In genomic region chr13:95623141-95623540, GRCh38 we compare ENCODE assay signal across 22 cellular contexts. TPM values are rescaled to one million over a fixed set of nuclear protein-coding genes. Genes with fewer than 3 reads are reported as not detected.
"Had no signal": no experiment of that assay in that cellular context is flagged by ENCODE, and none has a peak within 500 bp of the region (broad histone marks: within the 10 kb centered on the region; RNA-seq: fewer than 3 reads in every experiment).

No MANE protein-coding gene starts in this region.

- H3K9me3 Mint-ChIP-seq: endodermal cell; stimulated activated naive B cell treated with anti-CD40 and anti-IgM and Interleukin-4, amounts not matched to agents 10 μg/mL and 1 μg/mL and 100 μg/mL, for 72 hours; stimulated activated naive CD8-positive, alpha-beta T cell treated with anti-CD3 and anti-CD28 coated beads, Interleukin-15, Interleukin-2, amounts not matched to agents 100 ng/mL and 50 ng/mL, for 24 hours had no signal

- H3K4me3 Mint-ChIP-seq: dendritic cell treated with granulocyte-macrophage colony-stimulating factor and Interleukin-4, amounts not matched to agents 40 ng/mL and 50 ng/mL, for 4 days; endodermal cell; naive thymus-derived CD4-positive, alpha-beta T cell; nephron; stimulated activated naive B cell treated with anti-CD40 and anti-IgM and Interleukin-4, amounts not matched to agents 10 μg/mL and 1 μg/mL and 100 μg/mL, for 72 hours; stimulated activated naive CD8-positive, alpha-beta T cell treated with anti-CD3 and anti-CD28 coated beads, Interleukin-15, Interleukin-2, amounts not matched to agents 100 ng/mL and 50 ng/mL, for 24 hours had no signal

- H3K4me1 Mint-ChIP-seq: nephron; stimulated activated naive B cell treated with anti-CD40 and anti-IgM and Interleukin-4, amounts not matched to agents 10 μg/mL and 1 μg/mL and 100 μg/mL, for 72 hours had no signal

- H3K36me3 Mint-ChIP-seq: naive thymus-derived CD4-positive, alpha-beta T cell; stimulated activated naive B cell treated with anti-CD40 and anti-IgM and Interleukin-4, amounts not matched to agents 10 μg/mL and 1 μg/mL and 100 μg/mL, for 72 hours had no signal

- ATAC-seq: esophagus mucosa; gastroesophageal sphincter; heart right ventricle; left ventricle myocardium superior; naive thymus-derived CD4-positive, alpha-beta T cell had no signal

- DNase-seq: colonic mucosa; effector CD8-positive, alpha-beta T cell; endodermal cell; foreskin keratinocyte; glutamatergic neuron; heart right ventricle; left ventricle myocardium superior; lower lobe of right lung; naive thymus-derived CD4-positive, alpha-beta T cell; nucleus accumbens; pancreas; right lobe of liver; small intestine; stimulated activated CD4-positive, alpha-beta T cell treated with anti-CD3 and anti-CD28 coated beads, Interleukin-15, amount 100 ng/mL, for 24 hours; stimulated activated CD4-positive, alpha-beta T cell treated with anti-CD3 and anti-CD28 coated beads, Interleukin-2, amount 100 ng/mL, for 48 hours; stimulated activated naive B cell treated with anti-CD40 and anti-IgM and Interleukin-4, amounts not matched to agents 10 μg/mL and 1 μg/mL and 100 μg/mL, for 72 hours; upper lobe of left lung had no signal

- H3K27ac Mint-ChIP-seq: dendritic cell treated with granulocyte-macrophage colony-stimulating factor and Interleukin-4, amounts not matched to agents 40 ng/mL and 50 ng/mL, for 4 days; endodermal cell; naive thymus-derived CD4-positive, alpha-beta T cell; stimulated activated naive B cell treated with anti-CD40 and anti-IgM and Interleukin-4, amounts not matched to agents 10 μg/mL and 1 μg/mL and 100 μg/mL, for 72 hours; stimulated activated naive CD8-positive, alpha-beta T cell treated with anti-CD3 and anti-CD28 coated beads, Interleukin-15, Interleukin-2, amounts not matched to agents 100 ng/mL and 50 ng/mL, for 24 hours had no signal

RNA-seq across cellular contexts. Expression of gene DZIP1, which starts 21.4 kb away (rescaled TPM):
- total RNA-seq: naive thymus-derived CD4-positive, alpha-beta T cell had no signal
